In the genomic region with DNA sequence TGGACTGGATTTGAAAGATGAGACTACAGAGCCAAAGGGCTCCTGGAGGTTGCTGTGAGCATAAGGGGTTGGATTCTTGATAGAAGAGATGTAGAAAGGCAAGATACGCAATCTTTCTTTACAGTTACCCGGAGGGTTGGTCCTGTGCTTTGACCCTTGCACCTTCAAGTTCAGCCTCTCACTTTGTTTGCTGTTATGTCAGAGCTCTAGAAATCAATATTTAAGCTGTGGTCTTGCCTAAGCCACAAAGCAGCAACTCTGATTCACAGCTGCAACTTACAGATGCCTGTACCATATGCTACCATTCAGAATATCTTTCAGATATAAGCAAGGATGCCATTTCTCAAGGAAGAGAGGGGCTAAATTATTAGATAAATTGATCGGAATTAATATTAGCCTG, we compare ENCODE assay signal across 28 cellular contexts.
DNase-seq lines count a peak whose midpoint lies in the region; ATAC-seq and TF ChIP-seq lines count a peak whose summit lies in the region.
"Had no signal": no experiment of that assay in that cellular context is flagged by ENCODE, and none has a peak within 500 bp of the region (broad histone marks: within the 10 kb centered on the region; RNA-seq: fewer than 3 reads in every experiment).

No MANE protein-coding gene starts in this region.

- no peaks in the 10 kb centered on the region for H3K9me3 ChIP-seq in hepatocyte (ENCODE audit: low read depth)
- H3K9me3 ChIP-seq: esophagus squamous epithelium, transverse colon had no signal

- peak; percentile 22 for DNase-seq in NCI-H82 (lab: John Stamatoyannopoulos, UW)
- DNase-seq in NCI-H82 treated with DMSO at 0.1 percent for 48 hours (lab: John Stamatoyannopoulos, UW; ENCODE audit: unreplicated experiment): no peak
- DNase-seq in HT-29 (ENCODE audit: low spot score): peak; percentile 15
- DNase-seq in hepatocyte (ENCODE audit: low spot score): peak; percentile 19
- DNase-seq in NCI-H526 treated with DMSO at 0.1 percent for 48 hours (lab: John Stamatoyannopoulos, UW): no peak
- no peak for DNase-seq in activated naive CD4-positive, alpha-beta T cell treated with anti-CD3 and anti-CD28 coated beads, Interleukin-2, amount 50 U/mL, for 16 hours
- DNase-seq in left ventricle myocardium superior: no peak
- no peak for DNase-seq in Right ventricle myocardium inferior (ENCODE audit: missing footprints)
- DNase-seq: activated CD4-positive, alpha-beta T cell treated with anti-CD3 and anti-CD28 coated beads for 1 hour; activated CD8-positive, alpha-beta memory T cell treated with anti-CD3 and anti-CD28 coated beads, Interleukin-2, amount 50 U/mL, for 48 hours; activated CD8-positive, alpha-beta T cell treated with anti-CD3 and anti-CD28 coated beads for 36 hours; activated naive CD4-positive, alpha-beta T cell treated with Interleukin-2 at 50 U/mL for 16 hours; cerebellar nuclear complex; COR-L47; esophagus squamous epithelium; foreskin keratinocyte; heart right ventricle; mammary epithelial cell; NCI-H1092 treated with DMSO at 0.1 percent for 48 hours; NCI-H187; NCI-H2171 treated with DMSO at 0.1 percent for 48 hours; NCI-H510A treated with DMSO at 0.1 percent for 48 hours; SIG-M5; transverse colon had no signal

- no peak overlapping the region for H3K4me2 ChIP-seq in hepatocyte

- H3K4me3 ChIP-seq in hepatocyte: no peak overlapping the region
- H3K4me3 ChIP-seq: esophagus squamous epithelium, heart right ventricle, K562, transverse colon had no signal

- no peak overlapping the region for H3K27ac ChIP-seq in hepatocyte
- H3K27ac ChIP-seq: 22Rv1, C4-2B, esophagus squamous epithelium, foreskin keratinocyte, heart right ventricle, transverse colon had no signal

- no peaks in the 10 kb centered on the region for H3K9me2 ChIP-seq in hepatocyte (replicated peaks; ENCODE audit: insufficient read depth)

- no peaks in the 10 kb centered on the region for H3K4me1 ChIP-seq in hepatocyte (ENCODE audit: insufficient read depth)
- H3K4me1 ChIP-seq: esophagus squamous epithelium, foreskin keratinocyte, heart right ventricle, transverse colon had no signal

- no peaks in the 10 kb centered on the region for H3K79me2 ChIP-seq in hepatocyte

- H3K36me3 ChIP-seq in hepatocyte (replicated peaks; ENCODE audit: insufficient read depth, low read depth): no peaks in the 10 kb centered on the region
- H3K36me3 ChIP-seq: esophagus squamous epithelium, heart right ventricle, transverse colon had no signal

- H4K20me1 ChIP-seq in hepatocyte (ENCODE audit: insufficient read depth, poor library complexity, severe bottlenecking): no peaks in the 10 kb centered on the region

- WGBS in hepatocyte (ENCODE audit: low lambda C conversion rate, missing lambda C conversion rate): 77% methylated on average over 3 of the region's 3 CpGs

- TF ChIP-seq CTCF in hepatocyte (IDR thresholded peaks at IDR 0.05; ENCODE audit: poor library complexity): no peak

- intact Hi-C loops in left ventricle myocardium superior (cut with micrococcal nuclease) (no loop called here), Right ventricle myocardium inferior (cut with DNase I) (no loop called here)

- no peaks in the 10 kb centered on the region for H3K27me3 ChIP-seq in hepatocyte
- H3K27me3 ChIP-seq: esophagus squamous epithelium, foreskin keratinocyte, heart right ventricle, transverse colon had no signal

- ATAC-seq in left ventricle myocardium superior (no peak), Right ventricle myocardium inferior (no peak)
- ATAC-seq: activated CD8-positive, alpha-beta T cell treated with anti-CD3 and anti-CD28 coated beads for 36 hours; foreskin keratinocyte; heart right ventricle; K562; stimulated activated effector memory CD8-positive, alpha-beta T cell treated with anti-CD3 and anti-CD28 coated beads, Interleukin-12 subunit alpha, Interleukin-12 subunit beta, amount 100 ng/mL, for 72 hours had no signal

- no peak overlapping the region for H2AFZ ChIP-seq in hepatocyte

Comparison
In these comparisons a context has a peak if more than half of its experiments do, and no peak if none do; other contexts are left out.
1. DNase-seq: peak in NCI-H82 (single experiment), HT-29 (single experiment) and hepatocyte (single experiment); none in NCI-H82 treated with DMSO at 0.1 percent for 48 hours (single experiment), NCI-H526 treated with DMSO at 0.1 percent for 48 hours (single experiment), activated naive CD4-positive, alpha-beta T cell treated with anti-CD3 and anti-CD28 coated beads, Interleukin-2, amount 50 U/mL, for 16 hours (single experiment), left ventricle myocardium superior (single experiment) and Right ventricle myocardium inferior (single experiment).